ENCODE assay signal across 18 cellular contexts in the genomic region with DNA sequence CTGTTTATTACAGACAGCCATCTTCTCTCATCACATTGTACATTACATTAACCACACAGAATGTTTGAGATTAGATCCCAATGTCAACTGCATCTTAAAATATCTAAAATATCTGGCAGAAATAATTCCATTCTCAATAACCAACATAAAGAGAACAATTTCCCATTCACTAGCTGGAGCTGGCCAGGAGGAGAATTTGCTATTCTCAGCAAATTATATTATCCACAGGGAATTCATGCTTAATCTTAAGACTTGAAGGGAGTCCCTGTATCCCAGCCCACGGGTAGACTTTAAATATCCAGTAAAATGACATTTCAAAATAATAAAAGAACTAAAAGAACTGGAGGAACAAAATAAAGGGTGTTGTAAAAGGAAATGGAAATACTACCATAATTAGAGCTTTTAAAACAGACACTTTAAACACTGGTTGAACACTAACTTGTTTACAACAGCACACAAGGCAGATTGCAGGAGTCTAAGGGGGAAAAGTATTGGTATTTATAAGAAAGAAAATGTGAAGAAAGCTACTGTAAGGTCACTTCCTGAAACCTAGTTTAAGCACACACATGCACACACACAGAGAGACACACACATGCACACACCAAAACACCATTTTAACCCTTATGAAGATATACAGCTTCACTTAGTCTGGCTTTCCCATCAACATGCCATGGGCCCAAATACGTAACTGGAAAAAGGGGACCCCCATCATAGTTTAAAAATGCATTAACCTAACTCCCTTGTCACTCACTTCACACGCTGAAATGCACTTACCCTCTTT.
A peak's percentile ranks its signal among the peaks of the same experiment; 100 is the strongest.
DNase-seq lines count a peak whose midpoint lies in the region; ATAC-seq and TF ChIP-seq lines count a peak whose summit lies in the region.
"Had no signal": no experiment of that assay in that cellular context is flagged by ENCODE, and none has a peak within 500 bp of the region (broad histone marks: within the 10 kb centered on the region; RNA-seq: fewer than 3 reads in every experiment).

No MANE protein-coding gene starts in this region.

- no peaks in the 10 kb centered on the region for H4K20me1 ChIP-seq in OCI-LY3 (ENCODE audit: insufficient read depth, low read length)
- H4K20me1 ChIP-seq in mammary epithelial cell (ENCODE audit: insufficient read depth, low read length): no peaks in the 10 kb centered on the region

- H3K9ac ChIP-seq in OCI-LY3 (ENCODE audit: low read length) (no peak overlapping the region), mammary epithelial cell (ENCODE audit: insufficient read depth, low read length) (peak overlapping the region; percentile 69)

- WGBS in mammary epithelial cell (ENCODE audit: low coverage, missing lambda C conversion rate): 57% methylated on average over 2 of the region's 3 CpGs

- DNase-seq in HFFc6 (no peak), mammary epithelial cell (no peak), gastrocnemius medialis (no peak), NCI-H128 (lab: John Stamatoyannopoulos, UW; ENCODE audit: unreplicated experiment) (no peak), NCI-H2196 treated with DMSO at 0.1 percent for 48 hours (lab: John Stamatoyannopoulos, UW; ENCODE audit: unreplicated experiment) (no peak), NCI-H1436 (lab: John Stamatoyannopoulos, UW) (no peak)
- no peak for DNase-seq in activated naive CD4-positive, alpha-beta T cell (lab: John Stamatoyannopoulos, UW)
- DNase-seq: activated CD8-positive, alpha-beta memory T cell treated with anti-CD3 and anti-CD28 coated beads, Interleukin-2, amount 50 U/mL, for 48 hours; CD4-positive, CD25-positive, alpha-beta regulatory T cell; hippocampal formation; naive thymus-derived CD8-positive, alpha-beta T cell; NCI-H1930; NCI-H774; right cardiac atrium; stimulated activated naive CD4-positive, alpha-beta T cell had no signal

- no peak for TF ChIP-seq POLR2A in gastrocnemius medialis (IDR thresholded peaks at IDR 0.05)

- H3K27ac ChIP-seq in OCI-LY3 (ENCODE audit: low read length) (no peak overlapping the region), mammary epithelial cell (ENCODE audit: insufficient read depth, low read depth, low read length) (peak overlapping the region; percentile 100), gastrocnemius medialis (peak overlapping the region; percentile 7 to 69 (median 62))

- in situ Hi-C loops in mammary epithelial cell (cut with MboI; ENCODE audit: low sequenced_read_pairs in 2 of 2) (no loop called here), gastrocnemius medialis (cut with MboI; ENCODE audit: low sequenced_read_pairs in 4 of 4) (loop anchor here in 1 of 4 donors (5.0 kb wide), 1 partner anchor 48 kb away; no protein-coding TSS in a partner anchor)

- H3K36me3 ChIP-seq in OCI-LY3 (replicated peaks; ENCODE audit: low read depth, low read length) (no peaks in the 10 kb centered on the region), mammary epithelial cell (ENCODE audit: insufficient read depth, low read length) (peaks cover 11% of the 10 kb centered on the region), gastrocnemius medialis (no peaks in the 10 kb centered on the region)
- H3K36me3 ChIP-seq: esophagus muscularis mucosa had no signal

- H2AFZ ChIP-seq in OCI-LY3 (ENCODE audit: low read depth, low read length) (peak overlapping the region; percentile 10; the same call in 1 of the 2 replicates), mammary epithelial cell (ENCODE audit: low read depth, low read length) (no peak overlapping the region)

- H3K27me3 Mint-ChIP-seq in HFFc6 (ENCODE audit: insufficient read depth): peaks cover 7% of the 10 kb centered on the region; the same call in 1 of the 2 replicates
- H3K27me3 Mint-ChIP-seq: CD4-positive, CD25-positive, alpha-beta regulatory T cell had no signal

- H3K9me3 ChIP-seq in OCI-LY3 (ENCODE audit: insufficient read depth, low read length): no peaks in the 10 kb centered on the region
- H3K9me3 ChIP-seq in mammary epithelial cell (replicated peaks; ENCODE audit: insufficient read depth, low read length): no peaks in the 10 kb centered on the region
- H3K9me3 ChIP-seq in gastrocnemius medialis: no peaks in the 10 kb centered on the region
- H3K9me3 ChIP-seq: esophagus muscularis mucosa had no signal

- H3K27ac Mint-ChIP-seq in HFFc6: peak overlapping the region; percentile 86

- H3K36me3 Mint-ChIP-seq in HFFc6 (ENCODE audit: low read depth): peaks cover 32% of the 10 kb centered on the region
- H3K36me3 Mint-ChIP-seq: CD4-positive, CD25-positive, alpha-beta regulatory T cell; naive thymus-derived CD8-positive, alpha-beta T cell had no signal

- peaks cover 36% of the 10 kb centered on the region for H3K27me3 ChIP-seq in OCI-LY3 (ENCODE audit: low read depth, low read length)
- no peaks in the 10 kb centered on the region for H3K27me3 ChIP-seq in mammary epithelial cell (ENCODE audit: insufficient read depth, low read length)
- no peaks in the 10 kb centered on the region for H3K27me3 ChIP-seq in gastrocnemius medialis
- H3K27me3 ChIP-seq: esophagus muscularis mucosa had no signal

- H3K4me3 Mint-ChIP-seq in HFFc6: peak overlapping the region; percentile 78
- H3K4me3 Mint-ChIP-seq: CD4-positive, CD25-positive, alpha-beta regulatory T cell; naive thymus-derived CD8-positive, alpha-beta T cell had no signal

- no peak overlapping the region for H3K4me3 ChIP-seq in OCI-LY3 (ENCODE audit: low read length)
- H3K4me3 ChIP-seq in mammary epithelial cell (replicated peaks in 1 of 3; ENCODE audit: insufficient read depth in 1 of 3, low read depth in 2 of 3, low read length in 3 of 3): no peak overlapping the region
- no peak overlapping the region for H3K4me3 ChIP-seq in gastrocnemius medialis
- H3K4me3 ChIP-seq: esophagus muscularis mucosa had no signal

- no peaks in the 10 kb centered on the region for H3K79me2 ChIP-seq in OCI-LY3 (ENCODE audit: low read length)
- H3K79me2 ChIP-seq in mammary epithelial cell (ENCODE audit: insufficient read depth, low read length): peaks cover 57% of the 10 kb centered on the region

- CTCF ChIA-PET in mammary epithelial cell (lab: Charles Lee; ENCODE audit: low non-redundant PET): no interaction called here

- H3K4me1 Mint-ChIP-seq in HFFc6 (ENCODE audit: low read depth): peaks cover 91% of the 10 kb centered on the region

- H3K9me3 Mint-ChIP-seq in HFFc6: no peaks in the 10 kb centered on the region

- dilution Hi-C loops in mammary epithelial cell (cut with HindIII; ENCODE audit: low sequenced_read_pairs): loop anchor here (5.0 kb wide), 1 partner anchor 103 kb away; no protein-coding TSS in a partner anchor

- intact Hi-C loops in mammary epithelial cell (cut with micrococcal nuclease): no loop called here
- intact Hi-C loops in gastrocnemius medialis (cut with DNase I; ENCODE audit: low total_unique reads): no loop called here

- TF ChIP-seq CTCF in HFFc6 (IDR thresholded peaks at IDR 0.05): no peak
- no peak for TF ChIP-seq CTCF in OCI-LY3 (IDR thresholded peaks at IDR 0.05; ENCODE audit: low read depth, low read length)
- TF ChIP-seq CTCF in mammary epithelial cell (conservative IDR thresholded peaks at IDR 0.05 in 1 of 2, IDR thresholded peaks at IDR 0.05 in 1 of 2; ENCODE audit: extremely low read depth in 1 of 2, insufficient read depth in 1 of 2, low read depth in 1 of 2, low read length in 2 of 2): no peak
- TF ChIP-seq CTCF in gastrocnemius medialis (IDR thresholded peaks at IDR 0.05 in 4 of 5, conservative IDR thresholded peaks at IDR 0.05 in 1 of 5): no peak

- ATAC-seq in gastrocnemius medialis: no peak
- ATAC-seq: left lobe of liver; naive thymus-derived CD8-positive, alpha-beta T cell had no signal

- peaks cover 14% of the 10 kb centered on the region for H3K4me1 ChIP-seq in OCI-LY3 (ENCODE audit: low read length)
- H3K4me1 ChIP-seq in mammary epithelial cell (ENCODE audit: insufficient read depth, low read length): peaks cover 80% of the 10 kb centered on the region
- peaks cover 60 to 67% of the 10 kb centered on the region in 2 donors for H3K4me1 ChIP-seq in gastrocnemius medialis

- H3K4me2 ChIP-seq in OCI-LY3 (ENCODE audit: low read length) (no peak overlapping the region), mammary epithelial cell (ENCODE audit: insufficient read depth, low read depth, low read length) (no peak overlapping the region)

- no TSS peak for BruUV-seq in mammary epithelial cell (replicated peaks; lab: Mats Ljungman, UMichigan)
